In the genomic region with DNA sequence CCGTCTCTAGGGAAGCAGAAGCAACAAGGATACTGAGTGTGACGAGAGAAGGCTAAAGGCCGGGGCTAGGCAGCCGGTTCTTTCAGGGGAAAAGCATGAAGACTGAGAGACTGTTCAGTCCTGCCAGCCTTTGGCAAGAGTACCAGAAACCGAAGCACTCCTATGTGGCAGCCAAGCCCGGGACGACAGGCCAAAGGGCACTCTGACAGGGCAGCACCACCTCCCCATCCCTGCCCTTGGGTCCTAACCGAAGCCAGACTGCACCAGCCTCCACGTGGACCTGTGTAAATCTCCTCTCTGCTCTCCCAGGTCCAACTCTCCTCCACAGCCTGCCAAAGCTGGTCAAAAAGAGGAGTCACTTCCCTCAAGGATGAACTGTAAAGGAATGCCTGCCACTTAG, we compare ENCODE assay signal across 35 cellular contexts. TPM values are rescaled to one million over a fixed set of nuclear protein-coding genes. Genes with fewer than 3 reads are reported as not detected.
"Had no signal": no experiment of that assay in that cellular context is flagged by ENCODE, and none has a peak within 500 bp of the region (broad histone marks: within the 10 kb centered on the region; RNA-seq: fewer than 3 reads in every experiment).

No MANE protein-coding gene starts in this region.

- H3K4me3 Mint-ChIP-seq: activated CD4-positive, alpha-beta memory T cell treated with anti-CD3 and anti-CD28 coated beads for 36 hours; activated CD4-positive, alpha-beta T cell treated with anti-CD3 and anti-CD28 coated beads, Interleukin-2, amount 10 ng/mL, durations not matched to agents 24 days and 14 days; activated T-cell treated with anti-CD3 and anti-CD28 coated beads, Interleukin-2, amount 50 U/mL, for 24 hours; immature natural killer cell; naive thymus-derived CD4-positive, alpha-beta T cell; stimulated activated naive B cell treated with anti-CD40 and anti-IgM and Interleukin-4, amounts not matched to agents 10 μg/mL and 1 μg/mL and 100 μg/mL, for 72 hours; T-helper 1 cell treated with Interleukin-12 subunit alpha and Interleukin-12 subunit beta and Interleukin-4 antibody, amounts not matched to agents 30 μg/mL and 1 μg/mL, for 36 hours had no signal

- H3K27me3 Mint-ChIP-seq: activated CD4-positive, alpha-beta memory T cell treated with anti-CD3 and anti-CD28 coated beads for 36 hours; activated T-cell treated with anti-CD3 and anti-CD28 coated beads, Interleukin-2, amount 50 U/mL, for 24 hours had no signal

- H3K9me3 ChIP-seq: esophagus muscularis mucosa, heart left ventricle, left lung, psoas muscle, stomach, thyroid gland, upper lobe of right lung had no signal

- DNase-seq: activated CD4-positive, alpha-beta memory T cell treated with anti-CD3 and anti-CD28 coated beads for 36 hours; activated CD4-positive, alpha-beta T cell treated with anti-CD3 and anti-CD28 coated beads, Interleukin-2, amount 10 ng/mL, durations not matched to agents 24 days and 14 days; activated CD4-positive, CD25-positive, alpha-beta regulatory T cell treated with anti-CD3 and anti-CD28 coated beads, Interleukin-2, amount 50 U/mL, for 72 hours; activated CD8-positive, alpha-beta memory T cell treated with anti-CD3 and anti-CD28 coated beads, Interleukin-2, amount 50 U/mL, for 4 hours; activated gamma-delta T cell treated with Interleukin-2 at 50 U/mL for 16 hours; activated naive CD4-positive, alpha-beta T cell treated with anti-CD3 and anti-CD28 coated beads, Interleukin-2, amount 50 U/mL, for 16 hours; activated T-cell treated with anti-CD3 and anti-CD28 coated beads, Interleukin-2, amount 50 U/mL, for 24 hours; amniotic stem cell; brain microvascular endothelial cell; dermis blood vessel endothelial cell; effector CD4-positive, alpha-beta T cell; foreskin keratinocyte; heart left ventricle; hypothalamus; immature natural killer cell; left lung; naive thymus-derived CD4-positive, alpha-beta T cell; occipital lobe; psoas muscle; stimulated activated CD4-positive, alpha-beta T cell treated with anti-CD3 and anti-CD28 coated beads, Interleukin-15, amount 100 ng/mL, for 24 hours; stimulated activated CD4-positive, alpha-beta T cell treated with anti-CD3 and anti-CD28 coated beads, Interleukin-2, amount 100 ng/mL, for 24 hours; stimulated activated naive B cell treated with anti-CD40 and anti-IgM and Interleukin-4, amounts not matched to agents 10 μg/mL and 1 μg/mL and 100 μg/mL, for 72 hours; stomach; T-helper 9 cell; thyroid gland; upper lobe of right lung; WERI-Rb-1 had no signal

- H3K4me3 ChIP-seq: esophagus muscularis mucosa, heart left ventricle, left lung, lung, psoas muscle, stomach, thyroid gland, upper lobe of right lung had no signal

- H3K36me3 Mint-ChIP-seq: activated CD4-positive, alpha-beta memory T cell treated with anti-CD3 and anti-CD28 coated beads for 36 hours; immature natural killer cell had no signal

- FAIRE-seq: astrocyte, TTC549 had no signal

- H3K27me3 ChIP-seq: thyroid gland had no signal

- H2AFZ ChIP-seq: parathyroid adenoma had no signal

- H3K27ac Mint-ChIP-seq: activated CD4-positive, alpha-beta memory T cell treated with anti-CD3 and anti-CD28 coated beads for 36 hours; activated CD4-positive, alpha-beta T cell treated with anti-CD3 and anti-CD28 coated beads, Interleukin-2, amount 10 ng/mL, durations not matched to agents 24 days and 14 days; activated T-cell treated with anti-CD3 and anti-CD28 coated beads, Interleukin-2, amount 50 U/mL, for 24 hours; immature natural killer cell; stimulated activated naive B cell treated with anti-CD40 and anti-IgM and Interleukin-4, amounts not matched to agents 10 μg/mL and 1 μg/mL and 100 μg/mL, for 72 hours; T-helper 1 cell treated with Interleukin-12 subunit alpha and Interleukin-12 subunit beta and Interleukin-4 antibody, amounts not matched to agents 30 μg/mL and 1 μg/mL, for 36 hours had no signal

- H3K4me1 Mint-ChIP-seq: immature natural killer cell; stimulated activated naive B cell treated with anti-CD40 and anti-IgM and Interleukin-4, amounts not matched to agents 10 μg/mL and 1 μg/mL and 100 μg/mL, for 72 hours had no signal

- H3K9ac ChIP-seq: parathyroid adenoma had no signal

- ATAC-seq: foreskin keratinocyte; left lung; naive thymus-derived CD4-positive, alpha-beta T cell; stimulated activated naive B cell treated with anti-CD40 and anti-IgM and Interleukin-4, amounts not matched to agents 10 μg/mL and 1 μg/mL and 100 μg/mL, for 72 hours; upper lobe of right lung had no signal

- H3K4me1 ChIP-seq: esophagus muscularis mucosa, foreskin keratinocyte, heart left ventricle, left lung, parathyroid adenoma, psoas muscle, stomach, thyroid gland, upper lobe of right lung had no signal

- H3K36me3 ChIP-seq: brain microvascular endothelial cell, heart left ventricle, left lung, stomach, thyroid gland, upper lobe of right lung had no signal

- H3K27ac ChIP-seq: brain microvascular endothelial cell, esophagus muscularis mucosa, foreskin keratinocyte, heart left ventricle, left lung, parathyroid adenoma, psoas muscle, stomach, thyroid gland, upper lobe of right lung, WERI-Rb-1 had no signal

- H3K9me3 Mint-ChIP-seq: activated CD4-positive, alpha-beta memory T cell treated with anti-CD3 and anti-CD28 coated beads for 36 hours; activated CD4-positive, alpha-beta T cell treated with anti-CD3 and anti-CD28 coated beads, Interleukin-2, amount 10 ng/mL, durations not matched to agents 24 days and 14 days; activated T-cell treated with anti-CD3 and anti-CD28 coated beads, Interleukin-2, amount 50 U/mL, for 24 hours; immature natural killer cell; naive thymus-derived CD4-positive, alpha-beta T cell; stimulated activated naive B cell treated with anti-CD40 and anti-IgM and Interleukin-4, amounts not matched to agents 10 μg/mL and 1 μg/mL and 100 μg/mL, for 72 hours; T-helper 1 cell treated with Interleukin-12 subunit alpha and Interleukin-12 subunit beta and Interleukin-4 antibody, amounts not matched to agents 30 μg/mL and 1 μg/mL, for 36 hours had no signal

RNA-seq across cellular contexts. Expression of a gene that starts 23.5 kb away (rescaled TPM):
- total RNA-seq: activated CD4-positive, alpha-beta memory T cell treated with anti-CD3 and anti-CD28 coated beads for 36 hours; activated CD4-positive, alpha-beta T cell treated with anti-CD3 and anti-CD28 coated beads, Interleukin-2, amount 10 ng/mL, durations not matched to agents 24 days and 14 days; activated CD8-positive, alpha-beta memory T cell treated with anti-CD3 and anti-CD28 coated beads for 36 hours; dermis blood vessel endothelial cell; esophagus muscularis mucosa; foreskin keratinocyte; kidney epithelial cell; occipital lobe; thyroid gland had no signal
- polyA plus RNA-seq: foreskin keratinocyte; heart left ventricle; immature natural killer cell; naive thymus-derived CD4-positive, alpha-beta T cell; psoas muscle had no signal
